ENCODE assay signal across 10 cellular contexts in the genomic region with DNA sequence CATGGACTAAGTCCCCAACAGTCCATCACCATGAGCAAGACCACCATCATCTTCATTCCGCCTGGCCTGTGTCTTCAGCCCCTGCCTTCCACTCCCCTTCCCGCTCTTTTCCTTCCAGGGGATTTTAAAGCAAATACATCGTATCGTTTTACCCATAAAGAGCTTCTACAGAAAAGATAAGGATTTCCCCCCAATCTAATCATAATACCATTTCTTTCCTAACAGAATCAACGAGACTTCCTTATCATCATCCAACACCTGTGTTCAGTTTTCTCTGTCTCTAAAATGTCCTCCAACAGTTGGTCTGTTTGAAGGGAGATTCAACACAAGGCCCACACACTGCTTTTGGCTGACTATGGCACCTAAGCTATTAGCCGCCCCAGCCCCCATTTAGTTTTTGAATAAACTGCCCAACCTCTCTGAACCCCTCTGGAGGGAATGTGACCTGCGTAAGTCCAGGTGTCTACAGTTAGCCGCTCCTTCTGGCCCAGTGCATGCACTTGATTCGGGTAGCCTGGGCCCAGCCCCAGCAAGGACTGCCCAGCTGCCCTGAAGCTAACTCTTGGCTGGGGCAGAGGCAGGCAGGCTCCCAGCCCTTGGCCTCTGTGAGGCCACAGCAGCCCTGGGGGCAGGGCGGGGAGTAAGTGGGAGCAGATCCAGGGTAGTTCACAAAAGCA. TPM values are rescaled to one million over a fixed set of nuclear protein-coding genes. Genes with fewer than 3 reads are reported as not detected.
DNase-seq lines count a peak whose midpoint lies in the region; ATAC-seq, FAIRE-seq and TF ChIP-seq lines count a peak whose summit lies in the region.
"Had no signal": no experiment of that assay in that cellular context is flagged by ENCODE, and none has a peak within 500 bp of the region (broad histone marks: within the 10 kb centered on the region; RNA-seq: fewer than 3 reads in every experiment).

No MANE protein-coding gene starts in this region.

- peaks cover 9% of the 10 kb centered on the region for H3F3A ChIP-seq in smooth muscle cell (ENCODE audit: low read depth)

- peak overlapping the region; percentile 21 for H3K27ac Mint-ChIP-seq in T-helper 17 cell
- no peak overlapping the region for H3K27ac Mint-ChIP-seq in activated naive CD4-positive, alpha-beta T cell treated with anti-CD3 and anti-CD28 coated beads, Interleukin-2, amount 10 ng/mL, durations not matched to agents 7 days and 5 days

- dilution Hi-C loops in keratinocyte (cut with MboI; ENCODE audit: extremely low pct_ligation_motif_present, low sequenced_read_pairs): no loop called here

- H3K9me3 Mint-ChIP-seq in activated naive CD4-positive, alpha-beta T cell treated with anti-CD3 and anti-CD28 coated beads, Interleukin-2, amount 10 ng/mL, durations not matched to agents 7 days and 5 days: no peaks in the 10 kb centered on the region

- no peak overlapping the region for H2AFZ ChIP-seq in keratinocyte (ENCODE audit: control insufficient read depth, low read length)
- H2AFZ ChIP-seq in smooth muscle cell (ENCODE audit: low read depth): no peak overlapping the region

- no peaks in the 10 kb centered on the region for H3K27me3 Mint-ChIP-seq in T-helper 17 cell
- H3K27me3 Mint-ChIP-seq in activated naive CD4-positive, alpha-beta T cell treated with anti-CD3 and anti-CD28 coated beads, Interleukin-2, amount 10 ng/mL, durations not matched to agents 7 days and 5 days: peaks cover 34% of the 10 kb centered on the region

- ATAC-seq in T-helper 17 cell: no peak
- no peak for ATAC-seq in HG02623 (IDR thresholded peaks at IDR 0.05; ENCODE audit: unreplicated experiment)
- ATAC-seq in HG02610 (IDR thresholded peaks at IDR 0.05; ENCODE audit: unreplicated experiment): no peak

- H3K4me3 Mint-ChIP-seq in T-helper 17 cell: no peak overlapping the region
- no peak overlapping the region for H3K4me3 Mint-ChIP-seq in activated naive CD4-positive, alpha-beta T cell treated with anti-CD3 and anti-CD28 coated beads, Interleukin-2, amount 10 ng/mL, durations not matched to agents 7 days and 5 days

- no peaks in the 10 kb centered on the region for H3K9me1 ChIP-seq in keratinocyte (ENCODE audit: control insufficient read depth, extremely low read depth, insufficient read depth, low read length)

- CTCF ChIA-PET in activated naive CD4-positive, alpha-beta T cell treated with anti-CD3 and anti-CD28 coated beads, Interleukin-2, amount 10 ng/mL, durations not matched to agents 7 days and 5 days (lab: Charles Lee): interaction anchor here (1.8 kb wide), 1 partner anchor 56 kb away, joined by 5 read pairs; no protein-coding TSS in a partner anchor

- H3K4me2 ChIP-seq in keratinocyte (ENCODE audit: control insufficient read depth, extremely low read depth, insufficient read depth, low read depth, low read length) (peak overlapping the region; percentile 4), smooth muscle cell (peak overlapping the region; percentile 35)

- H3K36me3 ChIP-seq in keratinocyte (ENCODE audit: control insufficient read depth in 2 of 2, extremely low read depth in 1 of 2, insufficient read depth in 2 of 2, low read length in 2 of 2) (no peaks in the 10 kb centered on the region), smooth muscle cell (ENCODE audit: low read depth) (no peaks in the 10 kb centered on the region)

- H3K27me3 ChIP-seq in keratinocyte (ENCODE audit: control insufficient read depth, extremely low read depth, insufficient read depth, low read length) (no peaks in the 10 kb centered on the region), smooth muscle cell (ENCODE audit: low read depth) (no peaks in the 10 kb centered on the region)

- TF ChIP-seq CTCF in keratinocyte (optimal IDR thresholded peaks at IDR 0.05 in 1 of 3, IDR thresholded peaks at IDR 0.05 in 1 of 3, conservative IDR thresholded peaks at IDR 0.05 in 1 of 3; ENCODE audit: extremely low read depth in 1 of 3, insufficient read depth in 2 of 3, low read length in 3 of 3) (no peak), smooth muscle cell (IDR thresholded peaks at IDR 0.05; ENCODE audit: borderline replicate concordance, insufficient read depth, poor library complexity, severe bottlenecking) (no peak)

- peaks cover 49% of the 10 kb centered on the region for H3K4me1 Mint-ChIP-seq in T-helper 17 cell
- H3K4me1 Mint-ChIP-seq in activated naive CD4-positive, alpha-beta T cell treated with anti-CD3 and anti-CD28 coated beads, Interleukin-2, amount 10 ng/mL, durations not matched to agents 7 days and 5 days: peaks cover 58% of the 10 kb centered on the region

- no peaks in the 10 kb centered on the region for H3K79me2 ChIP-seq in keratinocyte (ENCODE audit: control insufficient read depth, insufficient read depth, low read length)
- no peaks in the 10 kb centered on the region for H3K79me2 ChIP-seq in smooth muscle cell (ENCODE audit: low read depth)

- H3K9ac ChIP-seq in keratinocyte (ENCODE audit: control insufficient read depth, extremely low read depth, insufficient read depth, low read length): no peak overlapping the region
- H3K9ac ChIP-seq in smooth muscle cell (ENCODE audit: low read depth): no peak overlapping the region

- no peaks in the 10 kb centered on the region for H3K9me3 ChIP-seq in T-helper 17 cell (ENCODE audit: control insufficient read depth, low read length, poor library complexity, severe bottlenecking)
- H3K9me3 ChIP-seq in keratinocyte (ENCODE audit: control insufficient read depth, low read depth, low read length): no peaks in the 10 kb centered on the region
- H3K9me3 ChIP-seq in smooth muscle cell (replicated peaks; ENCODE audit: low read depth): no peaks in the 10 kb centered on the region

- FAIRE-seq in keratinocyte (lab: Jason Lieb, UNC): no peak

- H3K4me3 ChIP-seq in keratinocyte (ENCODE audit: control insufficient read depth in 2 of 3, extremely low read depth in 1 of 3, insufficient read depth in 2 of 3, low read depth in 1 of 3, low read length in 3 of 3): no peak overlapping the region
- H3K4me3 ChIP-seq in smooth muscle cell: no peak overlapping the region

- H3K36me3 Mint-ChIP-seq in T-helper 17 cell (ENCODE audit: low read depth): no peaks in the 10 kb centered on the region
- no peaks in the 10 kb centered on the region for H3K36me3 Mint-ChIP-seq in activated naive CD4-positive, alpha-beta T cell treated with anti-CD3 and anti-CD28 coated beads, Interleukin-2, amount 10 ng/mL, durations not matched to agents 7 days and 5 days

- H3K27ac ChIP-seq in keratinocyte (ENCODE audit: control insufficient read depth, insufficient read depth, low read length) (no peak overlapping the region), smooth muscle cell (ENCODE audit: low read depth) (no peak overlapping the region)
- H3K27ac ChIP-seq: epithelial cell of prostate had no signal

- H4K20me1 ChIP-seq in keratinocyte (ENCODE audit: control insufficient read depth, extremely low read depth, insufficient read depth, low read length) (no peaks in the 10 kb centered on the region), smooth muscle cell (ENCODE audit: low read depth) (no peaks in the 10 kb centered on the region)

- peaks cover 30% of the 10 kb centered on the region for H3K4me1 ChIP-seq in keratinocyte (ENCODE audit: control insufficient read depth, extremely low read depth, insufficient read depth, low read length)
- H3K4me1 ChIP-seq in smooth muscle cell (ENCODE audit: low read depth): peaks cover 29% of the 10 kb centered on the region

- 78% methylated on average over 10 of the region's 10 CpGs for WGBS in smooth muscle cell (ENCODE audit: low lambda C conversion rate)

- DNase-seq in NCI-H510A treated with DMSO at 0.1 percent for 48 hours (lab: John Stamatoyannopoulos, UW) (peak; percentile 92), NCI-H510A (lab: John Stamatoyannopoulos, UW) (no peak), T-helper 17 cell (no peak), keratinocyte (ENCODE audit: low read depth, low spot score) (no peak), smooth muscle cell (lab: John Stamatoyannopoulos, UW; ENCODE audit: unreplicated experiment) (no peak)
- no peak for DNase-seq in activated naive CD4-positive, alpha-beta T cell treated with anti-CD3 and anti-CD28 coated beads, Interleukin-2, amount 10 ng/mL, durations not matched to agents 7 days and 5 days
- DNase-seq: KBM-7 had no signal

RNA-seq across cellular contexts. Expression of gene SEMA4C, which starts 25.3 kb away (rescaled TPM):
- 10 to 100 TPM; 25.5 to 30.9 TPM for total RNA-seq in T-helper 17 cell
- polyA plus RNA-seq in keratinocyte: 6.9 to 10.2 TPM (median 7.5 TPM) in 3 replicates
- 1.2 TPM for polyA plus RNA-seq in keratinocyte (2011; ENCODE audit: low read depth)
- 2.3 and 3.0 TPM in 2 replicates for polyA plus RNA-seq in keratinocyte (2011; cell fraction: cytosol; rRNA removed)
- polyA plus RNA-seq in keratinocyte (2011; cell fraction: nucleus; rRNA removed): 19.8 and 21.2 TPM in 2 replicates
- 5.2 and 6.3 TPM in 2 replicates for polyA plus RNA-seq in keratinocyte (2012; ENCODE audit: low replicate concordance)
- 12.4 to 21.9 TPM (median 13.6 TPM) in 3 replicates for polyA minus RNA-seq in keratinocyte
- polyA minus RNA-seq in keratinocyte (2011; cell fraction: cytosol; rRNA and poly(A)+ RNA removed): 8.4 TPM
- polyA minus RNA-seq in keratinocyte (2011; cell fraction: nucleus; rRNA and poly(A)+ RNA removed): 18.9 and 19.0 TPM in 2 replicates
- 41.0 and 42.0 TPM in 2 replicates for total RNA-seq in smooth muscle cell
- 39.3 and 40.7 TPM in 2 replicates for polyA plus RNA-seq in smooth muscle cell

RNA-seq across cellular contexts. Expression of gene ANKRD39, which starts 37.4 kb away (rescaled TPM):
- total RNA-seq in T-helper 17 cell: 10 to 100 TPM; 16.8 to 18.6 TPM
- 6.6 to 8.3 TPM (median 7.2 TPM) in 3 replicates for polyA plus RNA-seq in keratinocyte
- polyA plus RNA-seq in keratinocyte (2011; ENCODE audit: low read depth): 2.0 TPM
- polyA plus RNA-seq in keratinocyte (2011; cell fraction: cytosol; rRNA removed): 3.3 and 5.3 TPM in 2 replicates
- 4.3 and 5.6 TPM in 2 replicates for polyA plus RNA-seq in keratinocyte (2011; cell fraction: nucleus; rRNA removed)
- polyA plus RNA-seq in keratinocyte (2012; ENCODE audit: low replicate concordance): 4.1 and 11.5 TPM in 2 replicates
- 2.5 to 7.1 TPM (median 4.6 TPM) in 3 replicates for polyA minus RNA-seq in keratinocyte
- 3.1 TPM for polyA minus RNA-seq in keratinocyte (2011; cell fraction: cytosol; rRNA and poly(A)+ RNA removed)
- 3.3 and 4.8 TPM in 2 replicates for polyA minus RNA-seq in keratinocyte (2011; cell fraction: nucleus; rRNA and poly(A)+ RNA removed)
- 7.9 and 9.6 TPM in 2 replicates for total RNA-seq in smooth muscle cell
- 16.5 and 19.1 TPM in 2 replicates for polyA plus RNA-seq in smooth muscle cell

RNA-seq across cellular contexts. Expression of gene ANKRD23, which starts 51.3 kb away (rescaled TPM):
- total RNA-seq in T-helper 17 cell (10 to 100 TPM in 1 of 2 donors, 1 to 10 TPM in 1; 7.6 to 11.2 TPM), smooth muscle cell (1.6 and 5.6 TPM in 2 replicates)
- polyA plus RNA-seq in keratinocyte (0.39 to 2.0 TPM (median 1.4 TPM) in 3 replicates), smooth muscle cell (1.7 and 3.5 TPM in 2 replicates)
- 2.3 TPM for polyA plus RNA-seq in keratinocyte (2011; ENCODE audit: low read depth)
- 0.52 and 0.55 TPM in 2 replicates for polyA plus RNA-seq in keratinocyte (2011; cell fraction: cytosol; rRNA removed)
- polyA plus RNA-seq in keratinocyte (2011; cell fraction: nucleus; rRNA removed): 6.2 and 7.5 TPM in 2 replicates
- 0.87 and 1.1 TPM in 2 replicates for polyA plus RNA-seq in keratinocyte (2012; ENCODE audit: low replicate concordance)
- polyA minus RNA-seq in keratinocyte: 0.30 to 2.5 TPM (median 1.4 TPM) in 3 replicates
- polyA minus RNA-seq in keratinocyte (2011; cell fraction: cytosol; rRNA and poly(A)+ RNA removed): not detected
- polyA minus RNA-seq in keratinocyte (2011; cell fraction: nucleus; rRNA and poly(A)+ RNA removed): 1.5 and 4.1 TPM in 2 replicates
